Comparison of ENCODE assay signal across 8 cellular contexts in the genomic region with DNA sequence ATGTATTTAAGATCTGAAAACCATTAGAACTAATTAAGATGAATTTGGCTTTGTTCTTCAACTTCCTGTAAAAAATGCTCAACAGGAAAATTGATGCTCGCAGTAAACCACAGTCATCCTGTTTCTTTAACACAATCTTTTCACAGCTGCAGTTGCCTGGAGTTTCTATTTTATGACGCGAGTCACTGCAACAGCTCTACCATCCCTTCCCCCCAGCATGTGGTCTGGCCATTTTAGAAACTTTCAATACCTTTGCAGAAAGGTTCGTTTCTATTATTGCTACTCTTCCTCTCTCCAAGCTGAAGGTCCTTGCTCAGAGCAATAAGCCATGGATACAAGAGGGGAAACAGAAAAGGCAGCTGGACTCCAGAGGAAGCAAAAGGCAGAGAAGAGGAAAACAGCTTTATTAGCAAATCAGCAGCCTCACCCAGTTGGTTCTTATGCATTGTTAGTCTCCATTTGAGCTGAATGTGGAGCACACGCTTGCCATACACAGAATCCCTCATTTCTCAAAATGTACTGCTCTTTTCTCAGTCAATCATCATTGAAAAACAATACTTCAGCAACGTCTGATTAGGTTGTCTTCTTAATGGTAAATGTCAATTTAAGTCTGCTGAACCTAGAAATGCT. TPM values are rescaled to one million over a fixed set of nuclear protein-coding genes. Genes with fewer than 3 reads are reported as not detected.
A peak's percentile ranks its signal among the peaks of the same experiment; 100 is the strongest.
DNase-seq lines count a peak whose midpoint lies in the region; ATAC-seq and TF ChIP-seq lines count a peak whose summit lies in the region.

No MANE protein-coding gene starts in this region.

- TF ChIP-seq EP300 in tibial nerve (IDR thresholded peaks at IDR 0.05) = peak; percentile 40 to 64

- no peaks in the 10 kb centered on the region for H3K27me3 ChIP-seq in Karpas-422 (ENCODE audit: low read length)
- no peaks in the 10 kb centered on the region for H3K27me3 ChIP-seq in effector memory CD4-positive, alpha-beta T cell (replicated peaks; ENCODE audit: control insufficient read depth, insufficient read depth, low read length, poor library complexity, severe bottlenecking)
- H3K27me3 ChIP-seq in naive thymus-derived CD4-positive, alpha-beta T cell (ENCODE audit: control insufficient read depth in 2 of 2, insufficient read depth in 2 of 2, low read length in 2 of 2) = no peaks in the 10 kb centered on the region
- H3K27me3 ChIP-seq in tibial nerve = no peaks in the 10 kb centered on the region

- no peaks in the 10 kb centered on the region for H3K9me3 Mint-ChIP-seq in activated CD4-positive, alpha-beta T cell treated with anti-CD3 and anti-CD28 coated beads for 36 hours (ENCODE audit: low read depth)
- H3K9me3 Mint-ChIP-seq in naive thymus-derived CD4-positive, alpha-beta T cell = peaks cover 0 to 5% (median 0%) of the 10 kb centered on the region in 11 donors

- ATAC-seq in GM21723 (IDR thresholded peaks at IDR 0.05; ENCODE audit: unreplicated experiment) = peak; percentile 62
- peak; percentile 67 for ATAC-seq in activated CD4-positive, alpha-beta T cell treated with anti-CD3 and anti-CD28 coated beads for 36 hours
- ATAC-seq in naive thymus-derived CD4-positive, alpha-beta T cell = peak; percentile 87

- H3K36me3 ChIP-seq in Karpas-422 (ENCODE audit: insufficient read depth, low read length) (0 out of 2 replicates have a peak, but pooled peaks cover 6% of the 10 kb centered on the region), tibial nerve (no peaks in the 10 kb centered on the region)
- H3K36me3 ChIP-seq in effector memory CD4-positive, alpha-beta T cell (ENCODE audit: control insufficient read depth, insufficient read depth, low read length) = peaks cover 10% of the 10 kb centered on the region
- peaks cover 0 to 13% (median 6%) of the 10 kb centered on the region in 3 experiments for H3K36me3 ChIP-seq in naive thymus-derived CD4-positive, alpha-beta T cell (ENCODE audit: control insufficient read depth in 2 of 3, insufficient read depth in 3 of 3, low read length in 3 of 3)

- DNase-seq in GM03348 (ENCODE audit: low spot score) (peak; percentile 60), Karpas-422 (peak; percentile 94), tibial nerve (ENCODE audit: low spot score in 2 of 2) (peak in 1 of 2 donors; percentile 41), NCI-H82 treated with DMSO at 0.1 percent for 48 hours (lab: John Stamatoyannopoulos, UW; ENCODE audit: unreplicated experiment) (no peak)
- DNase-seq in activated CD4-positive, alpha-beta T cell treated with anti-CD3 and anti-CD28 coated beads for 36 hours = peak; percentile 80
- peak; percentile 37 to 61 (median 61) for DNase-seq in effector memory CD4-positive, alpha-beta T cell
- peak in 8 of 9 donors; percentile 53 to 92 (median 90) for DNase-seq in naive thymus-derived CD4-positive, alpha-beta T cell

- intact Hi-C loops in activated CD4-positive, alpha-beta T cell treated with anti-CD3 and anti-CD28 coated beads for 36 hours (cut with DNase I, micrococcal nuclease) = loop anchor here (1.0 to 5.0 kb wide), 4 partner anchors 15 to 631 kb away; partner anchors contain the start of gene GPR155 (in 1 of the 2)
- intact Hi-C loops in naive thymus-derived CD4-positive, alpha-beta T cell (cut with micrococcal nuclease) = loop anchor here (1.0 to 10.0 kb wide), 12 partner anchors 10 to 629 kb away; partner anchors contain the start of genes ATF2 (in 1 of the 2), GPR155 (in 1 of the 2) and SP3 (in 1 of the 2)

- H3K27me3 Mint-ChIP-seq in activated CD4-positive, alpha-beta T cell treated with anti-CD3 and anti-CD28 coated beads for 36 hours = no peaks in the 10 kb centered on the region
- H3K27me3 Mint-ChIP-seq in naive thymus-derived CD4-positive, alpha-beta T cell = no peaks in the 10 kb centered on the region

- POLR2A ChIA-PET in activated CD4-positive, alpha-beta T cell treated with anti-CD3 and anti-CD28 coated beads for 36 hours (lab: Charles Lee) = interaction anchor here (0.6 to 1.3 kb wide), 6 partner anchors 9 to 101 kb away, joined by 3 to 5 read pairs (median 3); no protein-coding TSS in a partner anchor
- POLR2A ChIA-PET in naive thymus-derived CD4-positive, alpha-beta T cell (lab: Charles Lee) = interaction anchor here (0.7 to 22.6 kb wide), 19 partner anchors 5 to 629 kb away, joined by 3 to 277 read pairs (median 4); partner anchors contain the start of genes ATF2 and WIPF1

- CTCF ChIA-PET in activated CD4-positive, alpha-beta T cell treated with anti-CD3 and anti-CD28 coated beads for 36 hours (lab: Charles Lee) = interaction anchor here (0.7 to 6.0 kb wide), 18 partner anchors 9 to 252 kb away, joined by 3 to 64 read pairs (median 5); partner anchors contain the start of gene GPR155
- CTCF ChIA-PET in naive thymus-derived CD4-positive, alpha-beta T cell (lab: Charles Lee) = interaction anchor here (0.8 to 21.2 kb wide), 7 partner anchors 9 to 131 kb away, joined by 3 to 223 read pairs (median 12); no protein-coding TSS in a partner anchor

- 11 to 14% methylated on average over 6 of the region's 6 CpGs for WGBS in tibial nerve, 2 donors

- peaks cover 37% of the 10 kb centered on the region for H3K36me3 Mint-ChIP-seq in activated CD4-positive, alpha-beta T cell treated with anti-CD3 and anti-CD28 coated beads for 36 hours (ENCODE audit: low read depth)
- H3K36me3 Mint-ChIP-seq in naive thymus-derived CD4-positive, alpha-beta T cell = peaks cover 0 to 65% (median 35%) of the 10 kb centered on the region in 5 donors

- H3K4me3 Mint-ChIP-seq in activated CD4-positive, alpha-beta T cell treated with anti-CD3 and anti-CD28 coated beads for 36 hours = peak overlapping the region; percentile 70
- peak overlapping the region; percentile 87 to 100 (median 92) for H3K4me3 Mint-ChIP-seq in naive thymus-derived CD4-positive, alpha-beta T cell

- no peak for TF ChIP-seq CTCF in tibial nerve (IDR thresholded peaks at IDR 0.05)

- H4K20me1 ChIP-seq in Karpas-422 (ENCODE audit: insufficient read depth, low read depth, low read length) = no peaks in the 10 kb centered on the region

- H3K4me1 ChIP-seq in Karpas-422 (ENCODE audit: low read length) (peaks cover 94% of the 10 kb centered on the region), tibial nerve (peaks cover 0 to 94% (median 41%) of the 10 kb centered on the region in 4 donors)
- peaks cover 40% of the 10 kb centered on the region for H3K4me1 ChIP-seq in effector memory CD4-positive, alpha-beta T cell (ENCODE audit: control insufficient read depth, insufficient read depth, low read length, poor library complexity, severe bottlenecking)
- peaks cover 42 to 44% of the 10 kb centered on the region in 2 donors for H3K4me1 ChIP-seq in naive thymus-derived CD4-positive, alpha-beta T cell (ENCODE audit: control insufficient read depth in 2 of 2, insufficient read depth in 2 of 2, low read length in 2 of 2)

- H3K27ac ChIP-seq in Karpas-422 (ENCODE audit: low read length) (peak overlapping the region; percentile 99), tibial nerve (peak overlapping the region; percentile 5 to 91 (median 80))
- peak overlapping the region; percentile 94 for H3K27ac ChIP-seq in effector memory CD4-positive, alpha-beta T cell (ENCODE audit: insufficient read depth, low read length, poor library complexity, severe bottlenecking)
- H3K27ac ChIP-seq in naive thymus-derived CD4-positive, alpha-beta T cell (ENCODE audit: low read depth, low read length) = peak overlapping the region; percentile 90

- H3K4me2 ChIP-seq in Karpas-422 (ENCODE audit: low read depth, low read length, poor library complexity, severe bottlenecking) = peak overlapping the region; percentile 74

- peak overlapping the region; percentile 52 for H3K4me3 ChIP-seq in Karpas-422 (ENCODE audit: low read length)
- H3K4me3 ChIP-seq in effector memory CD4-positive, alpha-beta T cell (ENCODE audit: insufficient read depth, low read depth, low read length, poor library complexity, severe bottlenecking) = peak overlapping the region; percentile 51
- peak overlapping the region; percentile 59 for H3K4me3 ChIP-seq in naive thymus-derived CD4-positive, alpha-beta T cell (ENCODE audit: low read length)
- H3K4me3 ChIP-seq in tibial nerve = peak overlapping the region in 2 of 4 donors; percentile 15 to 26

- peak overlapping the region; percentile 67 for H3K9ac ChIP-seq in Karpas-422 (ENCODE audit: low read length)

- H3K4me1 Mint-ChIP-seq in activated CD4-positive, alpha-beta T cell treated with anti-CD3 and anti-CD28 coated beads for 36 hours = peaks cover 63% of the 10 kb centered on the region
- peaks cover 47 to 69% (median 59%) of the 10 kb centered on the region in 7 donors for H3K4me1 Mint-ChIP-seq in naive thymus-derived CD4-positive, alpha-beta T cell

- H3K9me3 ChIP-seq in Karpas-422 (ENCODE audit: low read length) = no peaks in the 10 kb centered on the region
- no peaks in the 10 kb centered on the region for H3K9me3 ChIP-seq in effector memory CD4-positive, alpha-beta T cell (ENCODE audit: control insufficient read depth, low read length)
- no peaks in the 10 kb centered on the region for H3K9me3 ChIP-seq in naive thymus-derived CD4-positive, alpha-beta T cell (ENCODE audit: control insufficient read depth in 2 of 3, low read length in 3 of 3)
- H3K9me3 ChIP-seq in tibial nerve = no peaks in the 10 kb centered on the region

- TF ChIP-seq POLR2A in tibial nerve (IDR thresholded peaks at IDR 0.05) = peak in 1 of 2 donors; percentile 24

- peak overlapping the region; percentile 97 for H3K27ac Mint-ChIP-seq in activated CD4-positive, alpha-beta T cell treated with anti-CD3 and anti-CD28 coated beads for 36 hours
- H3K27ac Mint-ChIP-seq in naive thymus-derived CD4-positive, alpha-beta T cell = peak overlapping the region; percentile 90 to 99 (median 97)

- peaks cover 76% of the 10 kb centered on the region for H3K79me2 ChIP-seq in Karpas-422 (ENCODE audit: low read length)

- H2AFZ ChIP-seq in Karpas-422 (ENCODE audit: low read length) = no peak overlapping the region

- no peaks in the 10 kb centered on the region for H3K9me2 ChIP-seq in Karpas-422 (replicated peaks; ENCODE audit: insufficient read depth, low read length)

RNA-seq across cellular contexts. Expression of gene WIPF1, which starts 3.9 kb away (rescaled TPM):
- total RNA-seq in Karpas-422 (2014; rRNA removed; shearing (Covaris generic); ENCODE audit: low replicate concordance) = 46.8 and 62.6 TPM in 2 replicates
- total RNA-seq in activated CD4-positive, alpha-beta T cell treated with anti-CD3 and anti-CD28 coated beads for 36 hours = 100 to 1,000 TPM; 161 to 188 TPM
- 100 to 1,000 TPM; 272 to 514 (median 397) TPM for total RNA-seq in naive thymus-derived CD4-positive, alpha-beta T cell
- 100 to 1,000 TPM in 1 of 2 donors, 10 to 100 TPM in 1; 92.3 to 103 TPM for polyA plus RNA-seq in naive thymus-derived CD4-positive, alpha-beta T cell
- 10 to 100 TPM; 43.2 to 63.8 (median 52.9) TPM for total RNA-seq in tibial nerve
